In genomic region chr12:50085615-50085928, GRCh38 we compare ENCODE assay signal across 7 cellular contexts. TPM values are rescaled to one million over a fixed set of nuclear protein-coding genes. Genes with fewer than 3 reads are reported as not detected.
A peak's percentile ranks its signal among the peaks of the same experiment; 100 is the strongest.
DNase-seq lines count a peak whose midpoint lies in the region; ATAC-seq and TF ChIP-seq lines count a peak whose summit lies in the region.

No MANE protein-coding gene starts in this region.

- no peaks in the 10 kb centered on the region for H3K9me3 Mint-ChIP-seq in neural crest cell

- H3K27me3 Mint-ChIP-seq in neural crest cell (ENCODE audit: low read depth), result no peaks in the 10 kb centered on the region

- DNase-seq in Jurkat, Clone E6-1 (ENCODE audit: low read depth, low spot score), result peak; percentile 48
- DNase-seq in choroid plexus epithelial cell (ENCODE audit: low read depth) (no peak), neural crest cell (ENCODE audit: low read depth, low spot score) (no peak), RKO (ENCODE audit: low spot score) (no peak)

- peak overlapping the region; percentile 91 for H3K27ac Mint-ChIP-seq in neural crest cell (ENCODE audit: unreplicated experiment)

- H3K36me3 Mint-ChIP-seq in neural crest cell (ENCODE audit: low read depth), result peaks cover 3% of the 10 kb centered on the region

- ATAC-seq in GM18867 (IDR thresholded peaks at IDR 0.05; ENCODE audit: unreplicated experiment) (peak; percentile 9), GM18520 (IDR thresholded peaks at IDR 0.05; ENCODE audit: unreplicated experiment) (no peak), HG02870 (IDR thresholded peaks at IDR 0.05; ENCODE audit: unreplicated experiment) (no peak)

- peak overlapping the region; percentile 93 for H3K4me3 ChIP-seq in Jurkat, Clone E6-1 (ENCODE audit: low read length)
- peak overlapping the region; percentile 69 for H3K4me3 ChIP-seq in choroid plexus epithelial cell (ENCODE audit: low read depth, low read length)

- peak overlapping the region; percentile 97 for H3K4me3 Mint-ChIP-seq in neural crest cell

- peaks cover 40% of the 10 kb centered on the region for H3K4me1 Mint-ChIP-seq in neural crest cell

- TF ChIP-seq CTCF in choroid plexus epithelial cell (conservative IDR thresholded peaks at IDR 0.05; ENCODE audit: low read depth, low read length), result no peak
- TF ChIP-seq CTCF in neural crest cell (conservative IDR thresholded peaks at IDR 0.05), result no peak

RNA-seq across cellular contexts. Expression of gene SMARCD1, which starts 0.4 kb away (rescaled TPM):
- 141 TPM for polyA plus RNA-seq in Jurkat, Clone E6-1 (2012; ENCODE audit: insufficient read depth, insufficient read length)
- 187 TPM in 2 replicates for total RNA-seq in neural crest cell

RNA-seq across cellular contexts. Expression of gene GPD1, which starts 18.2 kb away (rescaled TPM):
- polyA plus RNA-seq in Jurkat, Clone E6-1 (2012; ENCODE audit: insufficient read depth, insufficient read length), result not detected
- total RNA-seq in neural crest cell, result 0.16 and 0.49 TPM in 2 replicates

RNA-seq across cellular contexts. Expression of gene COX14, which starts 26.5 kb away (rescaled TPM):
- polyA plus RNA-seq in Jurkat, Clone E6-1 (2012; ENCODE audit: insufficient read depth, insufficient read length), result 63.4 TPM
- total RNA-seq in neural crest cell, result 22.4 and 23.3 TPM in 2 replicates

RNA-seq across cellular contexts. Expression of gene ASIC1, which starts 28.2 kb away (rescaled TPM):
- 40.0 TPM for polyA plus RNA-seq in Jurkat, Clone E6-1 (2012; ENCODE audit: insufficient read depth, insufficient read length)
- 22.7 and 25.0 TPM in 2 replicates for total RNA-seq in neural crest cell
